Comparison of ENCODE assay signal across 1 cellular context in the genomic region with DNA sequence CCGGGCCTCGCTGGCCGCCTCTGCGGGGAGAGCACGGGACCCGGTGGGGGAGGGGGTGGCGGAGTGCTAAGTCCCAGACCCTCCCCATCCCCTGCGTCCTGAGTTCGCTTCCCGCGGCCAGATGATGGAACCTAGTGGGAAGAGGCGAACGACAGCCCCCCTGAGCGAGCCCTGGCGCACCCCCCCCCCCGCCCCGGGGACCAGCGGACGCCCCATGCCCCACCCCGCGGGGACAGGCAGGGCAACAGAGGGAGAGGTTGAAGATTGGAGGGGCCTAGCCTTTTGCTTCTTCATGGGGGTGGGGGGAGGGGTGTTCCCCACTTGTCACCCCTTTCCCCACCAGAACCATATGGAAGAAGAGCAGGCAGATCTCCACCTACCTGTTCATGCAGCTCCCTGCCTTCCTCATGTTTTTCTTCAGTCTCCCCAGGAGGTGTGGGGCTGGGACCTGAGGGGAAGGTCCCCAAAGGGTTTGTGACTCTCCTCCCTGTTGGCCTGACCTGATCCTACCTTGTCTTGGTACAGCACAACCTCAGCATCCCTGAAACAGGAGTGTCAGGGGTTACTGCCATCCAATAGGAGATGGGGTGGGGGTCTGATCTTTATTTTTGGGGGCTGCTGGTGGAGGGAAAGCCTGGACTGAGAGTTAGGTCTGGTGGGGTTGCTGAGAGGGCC.
TF ChIP-seq lines count a peak whose summit lies in the region.

No MANE protein-coding gene starts in this region.

TF ChIP-seq in H1, 55 proteins besides CTCF, POLR2A, EP300 and RAD21:
- TF ChIP-seq USF2 (IDR thresholded peaks at IDR 0.05; ENCODE audit: low read length) (peak; percentile 17; the same call in 1 of the 2 replicates), MAX (IDR thresholded peaks at IDR 0.05) (no peak), SIN3A (conservative IDR thresholded peaks at IDR 0.05 in 1 of 2, IDR thresholded peaks at IDR 0.05 in 1 of 2; ENCODE audit: low read depth in 1 of 2, low read length in 2 of 2) (0 out of 4 replicates have a peak, but pooled peaks of 1 of the 2 experiments have one; percentile 14)
